In the genomic region with DNA sequence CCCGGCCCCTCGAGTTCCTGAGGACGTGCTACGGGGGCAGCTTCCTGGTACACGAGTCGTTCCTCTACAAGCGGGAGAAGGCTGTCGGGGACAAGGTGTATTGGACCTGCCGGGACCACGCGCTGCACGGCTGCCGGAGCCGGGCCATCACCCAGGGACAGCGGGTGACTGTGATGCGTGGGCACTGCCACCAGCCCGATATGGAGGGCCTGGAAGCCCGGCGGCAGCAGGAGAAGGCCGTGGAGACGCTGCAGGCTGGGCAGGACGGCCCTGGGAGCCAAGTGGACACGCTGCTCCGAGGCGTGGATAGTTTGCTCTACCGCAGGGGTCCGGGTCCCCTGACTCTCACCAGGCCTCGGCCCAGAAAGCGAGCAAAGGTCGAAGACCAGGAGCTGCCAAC, we compare ENCODE assay signal across 25 cellular contexts. TPM values are rescaled to one million over a fixed set of nuclear protein-coding genes. Genes with fewer than 3 reads are reported as not detected.
DNase-seq lines count a peak whose midpoint lies in the region; ATAC-seq, FAIRE-seq and TF ChIP-seq lines count a peak whose summit lies in the region.
"Had no signal": no experiment of that assay in that cellular context is flagged by ENCODE, and none has a peak within 500 bp of the region (broad histone marks: within the 10 kb centered on the region; RNA-seq: fewer than 3 reads in every experiment).

No MANE protein-coding gene starts in this region.

- peaks cover 1% of the 10 kb centered on the region for H3K36me3 ChIP-seq in H7 (replicated peaks; ENCODE audit: control insufficient read depth, insufficient read depth, low read length)
- peaks cover 44% of the 10 kb centered on the region for H3K36me3 ChIP-seq in osteoblast (ENCODE audit: insufficient read depth, low read length)

- H3K4me3 Mint-ChIP-seq in stimulated activated naive CD8-positive, alpha-beta T cell treated with anti-CD3 and anti-CD28 coated beads, Interleukin-15, amount 100 ng/mL, for 72 hours = no peak overlapping the region
- H3K4me3 Mint-ChIP-seq: CD4-positive, CD25-positive, alpha-beta regulatory T cell; CD8-positive, alpha-beta T cell had no signal

- H3K27ac Mint-ChIP-seq in stimulated activated naive CD8-positive, alpha-beta T cell treated with anti-CD3 and anti-CD28 coated beads, Interleukin-15, amount 100 ng/mL, for 72 hours = no peak overlapping the region
- H3K27ac Mint-ChIP-seq: CD8-positive, alpha-beta T cell had no signal

- DNase-seq in stimulated activated naive CD8-positive, alpha-beta T cell treated with anti-CD3 and anti-CD28 coated beads, Interleukin-15, Interleukin-2, amounts not matched to agents 100 U/mL and 50 U/mL, for 24 hours = no peak
- DNase-seq in stimulated activated naive CD8-positive, alpha-beta T cell treated with anti-CD3 and anti-CD28 coated beads, Interleukin-15, amount 100 ng/mL, for 72 hours = no peak
- peak; percentile 43 for DNase-seq in H7
- peak; percentile 39 for DNase-seq in osteoblast (ENCODE audit: insufficient read length, low spot score, missing footprints)
- no peak for DNase-seq in stimulated activated CD4-positive, alpha-beta T cell treated with anti-CD3 and anti-CD28 coated beads, Interleukin-4, amount 100 ng/mL, for 1 hour
- DNase-seq in urothelium cell line (ENCODE audit: low spot score) = no peak
- no peak for DNase-seq in activated CD4-positive, alpha-beta T cell treated with anti-CD3 and anti-CD28 coated beads, Interleukin-2, amount 50 U/mL, for 4 hours
- DNase-seq: 8988T; ACHN; AML-193; BE2C; Caco-2; CD4-positive, CD25-positive, alpha-beta regulatory T cell; CD8-positive, alpha-beta T cell; DMS 273 treated with DMSO at 0.1 percent for 48 hours; DMS79; EL; GDM1; GM23248; H9 had no signal

- peaks cover 7% of the 10 kb centered on the region for H3K4me1 Mint-ChIP-seq in stimulated activated naive CD8-positive, alpha-beta T cell treated with anti-CD3 and anti-CD28 coated beads, Interleukin-15, amount 100 ng/mL, for 72 hours
- H3K4me1 Mint-ChIP-seq: CD4-positive, CD25-positive, alpha-beta regulatory T cell had no signal

- no peak overlapping the region for H3K4me3 ChIP-seq in H7 (ENCODE audit: insufficient read depth, low read depth, low read length)
- H3K4me3 ChIP-seq in osteoblast (ENCODE audit: insufficient read depth, low read length) = no peak overlapping the region
- H3K4me3 ChIP-seq: A549, GM12878, GM23248 had no signal

- H3K27me3 Mint-ChIP-seq in stimulated activated naive CD8-positive, alpha-beta T cell treated with anti-CD3 and anti-CD28 coated beads, Interleukin-15, amount 100 ng/mL, for 72 hours = no peaks in the 10 kb centered on the region
- H3K27me3 Mint-ChIP-seq: CD4-positive, CD25-positive, alpha-beta regulatory T cell had no signal

- peaks cover 9% of the 10 kb centered on the region for H3K79me2 ChIP-seq in osteoblast (ENCODE audit: insufficient read depth, low read length)

- ATAC-seq in stimulated activated naive CD8-positive, alpha-beta T cell treated with anti-CD3 and anti-CD28 coated beads, Interleukin-15, Interleukin-2, amounts not matched to agents 100 U/mL and 50 U/mL, for 24 hours = peak; percentile 6
- no peak for ATAC-seq in stimulated activated naive CD8-positive, alpha-beta T cell treated with anti-CD3 and anti-CD28 coated beads, Interleukin-15, amount 100 ng/mL, for 72 hours
- ATAC-seq: A549; CD8-positive, alpha-beta T cell; GM12878; HCT116 had no signal

- no peak for FAIRE-seq in urothelium cell line (lab: Jason Lieb, UNC)
- FAIRE-seq: A549, GM12878, GM19239 had no signal

- H3K9me3 Mint-ChIP-seq in stimulated activated naive CD8-positive, alpha-beta T cell treated with anti-CD3 and anti-CD28 coated beads, Interleukin-15, amount 100 ng/mL, for 72 hours = no peaks in the 10 kb centered on the region
- H3K9me3 Mint-ChIP-seq: CD4-positive, CD25-positive, alpha-beta regulatory T cell; CD8-positive, alpha-beta T cell; H9 had no signal

- TF ChIP-seq CTCF in osteoblast (IDR thresholded peaks at IDR 0.05; ENCODE audit: extremely low read depth, low read depth, low read length) = no peak

- no peak overlapping the region for H3K4me2 ChIP-seq in osteoblast (ENCODE audit: insufficient read depth, low read length)
- H3K4me2 ChIP-seq: A549 had no signal

- H3K9me3 ChIP-seq in osteoblast (ENCODE audit: low read depth, low read length) = no peaks in the 10 kb centered on the region
- H3K9me3 ChIP-seq: A549, BE2C, Caco-2 had no signal

- peaks cover 22% of the 10 kb centered on the region for H4K20me1 ChIP-seq in osteoblast (ENCODE audit: insufficient read depth, low read length)

- H3K27me3 ChIP-seq in H7 (ENCODE audit: control insufficient read depth, insufficient read depth, low read length) (no peaks in the 10 kb centered on the region), osteoblast (ENCODE audit: insufficient read depth, low read length) (no peaks in the 10 kb centered on the region)
- H3K27me3 ChIP-seq: BE2C had no signal

- no peaks in the 10 kb centered on the region for H3K4me1 ChIP-seq in osteoblast (ENCODE audit: insufficient read depth, low read length)
- H3K4me1 ChIP-seq: A549, BE2C, Caco-2 had no signal

- no peak overlapping the region for H2AFZ ChIP-seq in osteoblast (ENCODE audit: low read length)
- H2AFZ ChIP-seq: GM23248 had no signal

- no peak overlapping the region for H3K27ac ChIP-seq in osteoblast (ENCODE audit: low read depth, low read length)
- H3K27ac ChIP-seq: A549, C4-2B, GM23248 had no signal

RNA-seq across cellular contexts. Expression of a gene that starts 21.4 kb away (rescaled TPM):
- 22.7 and 33.5 TPM in 2 replicates for total RNA-seq in H7 (2014; rRNA removed; shearing (Covaris generic))
- total RNA-seq in osteoblast = 48.3 and 56.5 TPM in 2 replicates

RNA-seq across cellular contexts. Expression of a gene that starts 30.9 kb away (rescaled TPM):
- 17.6 and 20.9 TPM in 2 replicates for total RNA-seq in H7 (2014; rRNA removed; shearing (Covaris generic))
- not detected in 2 replicates for total RNA-seq in osteoblast
- total RNA-seq: CD4-positive, CD25-positive, alpha-beta regulatory T cell; CD8-positive, alpha-beta T cell; GM23248 had no signal

RNA-seq across cellular contexts. Expression of a gene that starts 36.0 kb away (rescaled TPM):
- 62.6 and 65.6 TPM in 2 replicates for total RNA-seq in H7 (2014; rRNA removed; shearing (Covaris generic))
- 1.5 and 1.8 TPM in 2 replicates for total RNA-seq in osteoblast

RNA-seq across cellular contexts. Expression of a gene that starts 47.1 kb away (rescaled TPM):
- total RNA-seq in H7 (2014; rRNA removed; shearing (Covaris generic)) = 85.4 and 94.0 TPM in 2 replicates
- total RNA-seq in osteoblast = 1.4 and 2.1 TPM in 2 replicates

RNA-seq across cellular contexts. Expression of a gene that starts 50.1 kb away (rescaled TPM):
- 55.2 and 94.1 TPM in 2 replicates for total RNA-seq in H7 (2014; rRNA removed; shearing (Covaris generic))
- 38.7 and 43.6 TPM in 2 replicates for total RNA-seq in osteoblast

Comparison
In these comparisons a context has a peak if more than half of its experiments do, and no peak if none do; other contexts are left out.
1. DNase-seq: peak in H7 (single experiment) and osteoblast (single experiment); none in stimulated activated naive CD8-positive, alpha-beta T cell treated with anti-CD3 and anti-CD28 coated beads, Interleukin-15, Interleukin-2, amounts not matched to agents 100 U/mL and 50 U/mL, for 24 hours (single experiment), stimulated activated naive CD8-positive, alpha-beta T cell treated with anti-CD3 and anti-CD28 coated beads, Interleukin-15, amount 100 ng/mL, for 72 hours (0 of 2), stimulated activated CD4-positive, alpha-beta T cell treated with anti-CD3 and anti-CD28 coated beads, Interleukin-4, amount 100 ng/mL, for 1 hour (single experiment), urothelium cell line (single experiment) and activated CD4-positive, alpha-beta T cell treated with anti-CD3 and anti-CD28 coated beads, Interleukin-2, amount 50 U/mL, for 4 hours (0 of 2).
2. RNA of a gene that starts 30.9 kb away (total RNA-seq): 17.6 to 20.9 TPM in H7; not detected in osteoblast; every median in the first group is over 10 times any median in the second.
3. RNA of a gene that starts 36.0 kb away (total RNA-seq): 62.6 to 65.6 TPM in H7; 1.5 to 1.8 TPM in osteoblast; every median in the first group is over 10 times any median in the second.